Comparison of ENCODE assay signal across 20 cellular contexts in the genomic region with DNA sequence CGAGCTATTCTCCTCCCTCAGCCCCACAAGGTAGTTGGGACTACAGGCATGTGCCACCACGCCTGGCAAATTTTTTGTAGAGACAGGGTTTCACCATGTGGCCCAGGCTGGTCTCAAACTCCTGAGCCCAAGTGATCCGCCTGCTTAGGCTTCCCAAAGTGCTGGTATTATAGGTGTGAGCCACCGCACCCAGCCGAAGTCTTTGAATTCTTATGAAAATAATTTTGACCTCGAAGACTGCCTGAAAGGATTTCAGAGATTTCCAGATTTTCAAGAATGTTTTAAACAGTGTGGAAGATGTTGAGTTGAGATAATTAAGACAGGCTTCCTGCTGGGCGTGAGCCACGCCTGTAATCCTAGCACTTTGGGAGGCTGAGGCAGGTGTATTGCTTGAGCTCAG. TPM values are rescaled to one million over a fixed set of nuclear protein-coding genes. Genes with fewer than 3 reads are reported as not detected.
DNase-seq lines count a peak whose midpoint lies in the region; TF ChIP-seq lines count a peak whose summit lies in the region.
"Had no signal": no experiment of that assay in that cellular context is flagged by ENCODE, and none has a peak within 500 bp of the region (broad histone marks: within the 10 kb centered on the region; RNA-seq: fewer than 3 reads in every experiment).

No MANE protein-coding gene starts in this region.

- H3K9me3 Mint-ChIP-seq in activated CD4-positive, alpha-beta memory T cell treated with anti-CD3 and anti-CD28 coated beads, Interleukin-2, amount 10 ng/mL, durations not matched to agents 7 days and 5 days = no peaks in the 10 kb centered on the region
- H3K9me3 Mint-ChIP-seq in activated CD4-positive, alpha-beta memory T cell treated with anti-CD3 and anti-CD28 coated beads for 36 hours = no peaks in the 10 kb centered on the region
- H3K9me3 Mint-ChIP-seq: CD4-positive, CD25-positive, alpha-beta regulatory T cell; CD8-positive, alpha-beta memory T cell; HFFc6 had no signal

- H3K79me2 ChIP-seq in Loucy (ENCODE audit: insufficient read depth, low read length) = peaks cover 82% of the 10 kb centered on the region
- peaks cover 11% of the 10 kb centered on the region for H3K79me2 ChIP-seq in trophoblast cell (ENCODE audit: control insufficient read depth, insufficient read depth, low read length, poor library complexity)
- H3K79me2 ChIP-seq in SK-N-SH (ENCODE audit: insufficient read depth) = peaks cover 97% of the 10 kb centered on the region

- H4K91ac ChIP-seq in trophoblast cell (ENCODE audit: low read depth, low read length) = no peak overlapping the region

- H3K27me3 ChIP-seq in AG04450 (ENCODE audit: control insufficient read depth, insufficient read depth, low read length) (no peaks in the 10 kb centered on the region), Loucy (ENCODE audit: insufficient read depth, low read length, poor library complexity, severe bottlenecking) (no peaks in the 10 kb centered on the region), trophoblast cell (ENCODE audit: insufficient read depth, low read length) (no peaks in the 10 kb centered on the region), SK-N-SH (ENCODE audit: insufficient read depth) (no peaks in the 10 kb centered on the region)
- H3K27me3 ChIP-seq: BE2C had no signal

- H3K79me1 ChIP-seq in trophoblast cell (ENCODE audit: low read length) = peaks cover 5% of the 10 kb centered on the region

- CTCF ChIA-PET in activated CD4-positive, alpha-beta memory T cell treated with anti-CD3 and anti-CD28 coated beads, Interleukin-2, amount 10 ng/mL, durations not matched to agents 7 days and 5 days (lab: Charles Lee) = no interaction called here
- CTCF ChIA-PET in activated CD4-positive, alpha-beta memory T cell treated with anti-CD3 and anti-CD28 coated beads for 36 hours (lab: Charles Lee) = no interaction called here
- CTCF ChIA-PET in AG04450 (lab: Charles Lee) = no interaction called here
- CTCF ChIA-PET in SK-N-SH (lab: Yijun Ruan, JAX) = no interaction called here

- no CpG with 5 or more reads among the region's 8 CpGs for WGBS in trophoblast cell (ENCODE audit: extremely low coverage, insufficient coverage, insufficient read length)
- 96% methylated on average over 8 of the region's 8 CpGs for WGBS in SK-N-SH (ENCODE audit: low lambda C conversion rate)

- POLR2A ChIA-PET in activated CD4-positive, alpha-beta memory T cell treated with anti-CD3 and anti-CD28 coated beads, Interleukin-2, amount 10 ng/mL, durations not matched to agents 7 days and 5 days (lab: Charles Lee) = interaction anchor here (1.7 kb wide), 1 partner anchor 16 kb away, joined by 6 read pairs; no protein-coding TSS in a partner anchor
- POLR2A ChIA-PET in activated CD4-positive, alpha-beta memory T cell treated with anti-CD3 and anti-CD28 coated beads for 36 hours (lab: Charles Lee) = no interaction called here
- POLR2A ChIA-PET in AG04450 (lab: Yijun Ruan, JAX) = no interaction called here
- POLR2A ChIA-PET in SK-N-SH (lab: Yijun Ruan, JAX) = no interaction called here

- no peak overlapping the region for H2AK5ac ChIP-seq in trophoblast cell (ENCODE audit: low read length)

- no peak for TF ChIP-seq RAD21 in SK-N-SH (IDR thresholded peaks at IDR 0.05; ENCODE audit: low read length)

- H2BK5ac ChIP-seq in trophoblast cell (ENCODE audit: low read depth, low read length, poor library complexity) = no peak overlapping the region

- no peak overlapping the region for H3K23ac ChIP-seq in trophoblast cell (ENCODE audit: low read length)

- no peak overlapping the region for H2BK12ac ChIP-seq in trophoblast cell (ENCODE audit: low read length)

- no peak overlapping the region for H3K18ac ChIP-seq in trophoblast cell (ENCODE audit: low read length)

- H3K27me3 Mint-ChIP-seq in activated CD4-positive, alpha-beta memory T cell treated with anti-CD3 and anti-CD28 coated beads, Interleukin-2, amount 10 ng/mL, durations not matched to agents 7 days and 5 days = no peaks in the 10 kb centered on the region
- H3K27me3 Mint-ChIP-seq in activated CD4-positive, alpha-beta memory T cell treated with anti-CD3 and anti-CD28 coated beads for 36 hours = no peaks in the 10 kb centered on the region

- peak overlapping the region; percentile 30 for H3K4me2 ChIP-seq in Loucy (ENCODE audit: low read depth, low read length, poor library complexity, severe bottlenecking)
- H3K4me2 ChIP-seq in trophoblast cell (ENCODE audit: low read length) = no peak overlapping the region
- no peak overlapping the region for H3K4me2 ChIP-seq in SK-N-SH

- intact Hi-C loops in activated CD4-positive, alpha-beta memory T cell treated with anti-CD3 and anti-CD28 coated beads for 36 hours (cut with micrococcal nuclease) = loop anchor here (10.0 kb wide), 1 partner anchor 145 kb away; a partner anchor contains a TSS

- no peak overlapping the region for H4K12ac ChIP-seq in trophoblast cell (ENCODE audit: low read depth, low read length)

- no peaks in the 10 kb centered on the region for H3K9me2 ChIP-seq in Loucy (replicated peaks; ENCODE audit: low read depth, low read length)
- H3K9me2 ChIP-seq in SK-N-SH = no peaks in the 10 kb centered on the region

- H3K9ac ChIP-seq in Loucy (ENCODE audit: low read depth, low read length, poor library complexity, severe bottlenecking) (no peak overlapping the region), trophoblast cell (ENCODE audit: low read length) (no peak overlapping the region), SK-N-SH (no peak overlapping the region)

- H4K8ac ChIP-seq in trophoblast cell (ENCODE audit: low read depth, low read length) = no peak overlapping the region

- no peak overlapping the region for H2AFZ ChIP-seq in Loucy (ENCODE audit: low read length)
- H2AFZ ChIP-seq in trophoblast cell (ENCODE audit: insufficient read depth, low read length, poor library complexity) = no peak overlapping the region
- no peak overlapping the region for H2AFZ ChIP-seq in SK-N-SH (ENCODE audit: low read depth)

- H3K27ac ChIP-seq in AG04450 (ENCODE audit: low read depth, low read length) (peak overlapping the region; percentile 13), trophoblast cell (ENCODE audit: low read depth, low read length) (no peak overlapping the region), SK-N-SH (ENCODE audit: low read depth in 2 of 2, low read length in 1 of 2) (no peak overlapping the region)

- H3K27ac Mint-ChIP-seq in activated CD4-positive, alpha-beta memory T cell treated with anti-CD3 and anti-CD28 coated beads, Interleukin-2, amount 10 ng/mL, durations not matched to agents 7 days and 5 days = peak overlapping the region; percentile 44
- H3K27ac Mint-ChIP-seq in activated CD4-positive, alpha-beta memory T cell treated with anti-CD3 and anti-CD28 coated beads for 36 hours = no peak overlapping the region

- peaks cover 29% of the 10 kb centered on the region; the same call in 1 of the 2 replicates for H3K36me3 ChIP-seq in Loucy (ENCODE audit: insufficient read depth, low read length)
- H3K36me3 ChIP-seq in trophoblast cell (ENCODE audit: control insufficient read depth in 1 of 2, insufficient read depth in 2 of 2, low read length in 2 of 2) = peaks cover 21 to 24% of the 10 kb centered on the region in 2 experiments
- peaks cover 24 to 46% of the 10 kb centered on the region in 2 experiments for H3K36me3 ChIP-seq in SK-N-SH (replicated peaks in 1 of 2; ENCODE audit: control insufficient read depth in 1 of 2, insufficient read depth in 2 of 2, low read length in 1 of 2)

- peaks cover 31% of the 10 kb centered on the region for H3K4me1 ChIP-seq in Loucy (ENCODE audit: insufficient read depth, low read length, poor library complexity, severe bottlenecking)
- no peaks in the 10 kb centered on the region for H3K4me1 ChIP-seq in trophoblast cell (ENCODE audit: control insufficient read depth in 1 of 2, insufficient read depth in 2 of 2, low read length in 2 of 2)
- H3K4me1 ChIP-seq in SK-N-SH (ENCODE audit: control insufficient read depth in 1 of 2, insufficient read depth in 2 of 2, low read depth in 1 of 2, low read length in 1 of 2) = peaks cover 0 to 3% of the 10 kb centered on the region in 2 experiments; a peak in 1 of 4 replicates
- H3K4me1 ChIP-seq: BE2C had no signal

- H3K4ac ChIP-seq in trophoblast cell (ENCODE audit: low read depth, low read length) = peak overlapping the region; percentile 87

- H3K9me3 ChIP-seq in AG04450 (ENCODE audit: control insufficient read depth, insufficient read depth, low read length) = no peaks in the 10 kb centered on the region
- no peaks in the 10 kb centered on the region for H3K9me3 ChIP-seq in Loucy (ENCODE audit: insufficient read depth, low read depth, low read length)
- no peaks in the 10 kb centered on the region for H3K9me3 ChIP-seq in trophoblast cell (ENCODE audit: insufficient read depth, low read depth, low read length)
- no peaks in the 10 kb centered on the region for H3K9me3 ChIP-seq in SK-N-SH
- H3K9me3 ChIP-seq: BE2C had no signal

- no peaks in the 10 kb centered on the region for H3F3A ChIP-seq in Loucy (ENCODE audit: low read depth)
- peaks cover 39% of the 10 kb centered on the region for H3F3A ChIP-seq in SK-N-SH (replicated peaks; ENCODE audit: insufficient read depth)

- no peak for DNase-seq in activated CD4-positive, alpha-beta memory T cell treated with anti-CD3 and anti-CD28 coated beads, Interleukin-2, amount 10 ng/mL, durations not matched to agents 7 days and 5 days
- no peak for DNase-seq in activated CD4-positive, alpha-beta memory T cell treated with anti-CD3 and anti-CD28 coated beads for 36 hours
- DNase-seq in AG04450 (ENCODE audit: low read depth, low spot score) (no peak), trophoblast cell (peak; percentile 82 to 95), pons (ENCODE audit: low spot score) (no peak), SK-N-SH (no peak)
- DNase-seq: BE2C; C1 segment of cervical spinal cord; CD4-positive, CD25-positive, alpha-beta regulatory T cell; CD8-positive, alpha-beta memory T cell; COR-L47; DMS 273 treated with DMSO at 0.1 percent for 48 hours; DMS53; DND-41; EL; GOT3; H7; HFFc6 had no signal

- H3K4me1 Mint-ChIP-seq in activated CD4-positive, alpha-beta memory T cell treated with anti-CD3 and anti-CD28 coated beads, Interleukin-2, amount 10 ng/mL, durations not matched to agents 7 days and 5 days = peaks cover 46% of the 10 kb centered on the region
- peaks cover 34% of the 10 kb centered on the region for H3K4me1 Mint-ChIP-seq in activated CD4-positive, alpha-beta memory T cell treated with anti-CD3 and anti-CD28 coated beads for 36 hours (ENCODE audit: low read depth)

- TF ChIP-seq CTCF in AG04450 (IDR thresholded peaks at IDR 0.05; ENCODE audit: low read depth, low read length) = no peak
- TF ChIP-seq CTCF in Loucy (conservative IDR thresholded peaks at IDR 0.05; ENCODE audit: low read length) = no peak
- TF ChIP-seq CTCF in SK-N-SH (IDR thresholded peaks at IDR 0.05) = no peak

- H2BK120ac ChIP-seq in trophoblast cell (ENCODE audit: insufficient read depth, low read length, poor library complexity) = no peak overlapping the region

- no peak overlapping the region for H3K14ac ChIP-seq in trophoblast cell (ENCODE audit: low read length)

- peaks cover 51% of the 10 kb centered on the region for H3K36me3 Mint-ChIP-seq in activated CD4-positive, alpha-beta memory T cell treated with anti-CD3 and anti-CD28 coated beads, Interleukin-2, amount 10 ng/mL, durations not matched to agents 7 days and 5 days (ENCODE audit: low read depth)
- peaks cover 37% of the 10 kb centered on the region for H3K36me3 Mint-ChIP-seq in activated CD4-positive, alpha-beta memory T cell treated with anti-CD3 and anti-CD28 coated beads for 36 hours

- no peak overlapping the region for H3K4me3 Mint-ChIP-seq in activated CD4-positive, alpha-beta memory T cell treated with anti-CD3 and anti-CD28 coated beads, Interleukin-2, amount 10 ng/mL, durations not matched to agents 7 days and 5 days
- no peak overlapping the region for H3K4me3 Mint-ChIP-seq in activated CD4-positive, alpha-beta memory T cell treated with anti-CD3 and anti-CD28 coated beads for 36 hours
- H3K4me3 Mint-ChIP-seq: HFFc6 had no signal

- peaks cover 57% of the 10 kb centered on the region for H4K20me1 ChIP-seq in Loucy (ENCODE audit: insufficient read depth, low read length, poor library complexity, severe bottlenecking)
- peaks cover 43% of the 10 kb centered on the region for H4K20me1 ChIP-seq in SK-N-SH (ENCODE audit: insufficient read depth)

- no peak for TF ChIP-seq EP300 in SK-N-SH (IDR thresholded peaks at IDR 0.05; ENCODE audit: borderline replicate concordance in 1 of 2, low read depth in 1 of 2, low read length in 1 of 2)

- H3K4me3 ChIP-seq in AG04450 (ENCODE audit: low read depth, low read length) (no peak overlapping the region), Loucy (ENCODE audit: low read length, poor library complexity, severe bottlenecking) (no peak overlapping the region), trophoblast cell (ENCODE audit: low read depth, low read length) (no peak overlapping the region), SK-N-SH (ENCODE audit: low read depth in 2 of 2, low read length in 1 of 2) (no peak overlapping the region)
- H3K4me3 ChIP-seq: GM12878 had no signal

RNA-seq across cellular contexts. Expression of a gene that starts 5.0 kb away (rescaled TPM):
- total RNA-seq in activated CD4-positive, alpha-beta memory T cell treated with anti-CD3 and anti-CD28 coated beads, Interleukin-2, amount 10 ng/mL, durations not matched to agents 7 days and 5 days = 100 to 1,000 TPM; 243 to 259 TPM
- 100 to 1,000 TPM; 349 to 355 TPM for total RNA-seq in activated CD4-positive, alpha-beta memory T cell treated with anti-CD3 and anti-CD28 coated beads for 36 hours
- polyA plus RNA-seq in AG04450 (2011; rRNA removed) (266 and 318 TPM in 2 replicates), SK-N-SH (2012; rRNA removed) (203 and 214 TPM in 2 replicates)
- 77.6 and 99.9 TPM in 2 replicates for polyA minus RNA-seq in AG04450 (2011; rRNA and poly(A)+ RNA removed)
- polyA plus RNA-seq in trophoblast cell (2013) = 405 and 413 TPM in 2 replicates
- 226 and 277 TPM in 2 replicates for polyA plus RNA-seq in SK-N-SH (2012; cell fraction: cytosol; rRNA removed)
- polyA plus RNA-seq in SK-N-SH (2012; cell fraction: nucleus; rRNA removed) = 80.2 and 132 TPM in 2 replicates

RNA-seq across cellular contexts. Expression of a gene that starts 48.7 kb away (rescaled TPM):
- 10 to 100 TPM; 37.9 to 41.7 TPM for total RNA-seq in activated CD4-positive, alpha-beta memory T cell treated with anti-CD3 and anti-CD28 coated beads, Interleukin-2, amount 10 ng/mL, durations not matched to agents 7 days and 5 days
- total RNA-seq in activated CD4-positive, alpha-beta memory T cell treated with anti-CD3 and anti-CD28 coated beads for 36 hours = 10 to 100 TPM; 24.1 to 28.1 TPM
- polyA plus RNA-seq in AG04450 (2011; rRNA removed) (7.4 and 12.4 TPM in 2 replicates), SK-N-SH (2012; rRNA removed) (4.6 and 5.6 TPM in 2 replicates)
- 14.8 and 22.4 TPM in 2 replicates for polyA minus RNA-seq in AG04450 (2011; rRNA and poly(A)+ RNA removed)
- 11.2 and 12.3 TPM in 2 replicates for polyA plus RNA-seq in trophoblast cell (2013)
- 4.8 and 7.2 TPM in 2 replicates for polyA plus RNA-seq in SK-N-SH (2012; cell fraction: cytosol; rRNA removed)
- 12.3 and 13.9 TPM in 2 replicates for polyA plus RNA-seq in SK-N-SH (2012; cell fraction: nucleus; rRNA removed)

RNA-seq across cellular contexts. Expression of a gene that starts 49.7 kb away (rescaled TPM):
- total RNA-seq in activated CD4-positive, alpha-beta memory T cell treated with anti-CD3 and anti-CD28 coated beads, Interleukin-2, amount 10 ng/mL, durations not matched to agents 7 days and 5 days = 10 to 100 TPM; 42.3 to 49.2 TPM
- 10 to 100 TPM; 45.3 to 47.0 TPM for total RNA-seq in activated CD4-positive, alpha-beta memory T cell treated with anti-CD3 and anti-CD28 coated beads for 36 hours
- 99.9 and 142 TPM in 2 replicates for polyA plus RNA-seq in AG04450 (2011; rRNA removed)
- polyA minus RNA-seq in AG04450 (2011; rRNA and poly(A)+ RNA removed) = 16.8 and 26.5 TPM in 2 replicates
- polyA plus RNA-seq in trophoblast cell (2013) = 40.0 and 40.1 TPM in 2 replicates
- polyA plus RNA-seq in SK-N-SH (2012; rRNA removed) = 32.9 and 54.2 TPM in 2 replicates
- polyA plus RNA-seq in SK-N-SH (2012; cell fraction: cytosol; rRNA removed) = 54.9 and 73.5 TPM in 2 replicates
- polyA plus RNA-seq in SK-N-SH (2012; cell fraction: nucleus; rRNA removed) = 27.3 and 41.2 TPM in 2 replicates

Comparison
In these comparisons a context has a peak if more than half of its experiments do, and no peak if none do; other contexts are left out.
1. DNase-seq: peak in trophoblast cell (2 of 2); none in activated CD4-positive, alpha-beta memory T cell treated with anti-CD3 and anti-CD28 coated beads, Interleukin-2, amount 10 ng/mL, durations not matched to agents 7 days and 5 days (single experiment), activated CD4-positive, alpha-beta memory T cell treated with anti-CD3 and anti-CD28 coated beads for 36 hours (single experiment), AG04450 (single experiment), pons (single experiment) and SK-N-SH (single experiment).